Comparison of ENCODE assay signal across 11 cellular contexts in genomic region chr3:27535809-27536392, GRCh38. TPM values are rescaled to one million over a fixed set of nuclear protein-coding genes. Genes with fewer than 3 reads are reported as not detected.
DNase-seq lines count a peak whose midpoint lies in the region; ATAC-seq, FAIRE-seq and TF ChIP-seq lines count a peak whose summit lies in the region.
"Had no signal": no experiment of that assay in that cellular context is flagged by ENCODE, and none has a peak within 500 bp of the region (broad histone marks: within the 10 kb centered on the region; RNA-seq: fewer than 3 reads in every experiment).

No MANE protein-coding gene starts in this region.

- peak; percentile 38 for FAIRE-seq in H54 (lab: Jason Lieb, UNC)
- FAIRE-seq: GM18507 had no signal

- in situ Hi-C loops in SK-MEL-5 (cut with HindIII; ENCODE audit: low pct_unique_long_range_greater_than_20kb, low sequenced_read_pairs), result no loop called here

- H3K36me3 Mint-ChIP-seq in stimulated activated effector memory CD8-positive, alpha-beta T cell treated with anti-CD3 and anti-CD28 coated beads, Interleukin-12 subunit alpha, Interleukin-12 subunit beta, amount 100 ng/mL, for 72 hours, result peaks cover 13% of the 10 kb centered on the region
- H3K36me3 Mint-ChIP-seq in mesothelial cell of epicardium, result no peaks in the 10 kb centered on the region

- peak overlapping the region; percentile 96 for H3K27ac Mint-ChIP-seq in stimulated activated effector memory CD8-positive, alpha-beta T cell treated with anti-CD3 and anti-CD28 coated beads, Interleukin-12 subunit alpha, Interleukin-12 subunit beta, amount 100 ng/mL, for 72 hours
- H3K27ac Mint-ChIP-seq in mesothelial cell of epicardium, result no peak overlapping the region

- H3K27me3 Mint-ChIP-seq in mesothelial cell of epicardium (ENCODE audit: low read depth), result no peaks in the 10 kb centered on the region

- H3K4me3 Mint-ChIP-seq in stimulated activated effector memory CD8-positive, alpha-beta T cell treated with anti-CD3 and anti-CD28 coated beads, Interleukin-12 subunit alpha, Interleukin-12 subunit beta, amount 100 ng/mL, for 72 hours, result no peak overlapping the region
- H3K4me3 Mint-ChIP-seq in mesothelial cell of epicardium, result no peak overlapping the region

- DNase-seq in H54 (ENCODE audit: insufficient read length, low spot score), result no peak
- DNase-seq in SK-MEL-5 (ENCODE audit: low read depth, low spot score), result peak; percentile 25
- peak; percentile 12 for DNase-seq in fibroblast of gingiva (ENCODE audit: low read depth)
- DNase-seq in stimulated activated effector memory CD8-positive, alpha-beta T cell treated with anti-CD3 and anti-CD28 coated beads, Interleukin-12 subunit alpha, Interleukin-12 subunit beta, amount 100 ng/mL, for 72 hours (ENCODE audit: low spot score in 2 of 2), result no peak
- DNase-seq in NCI-H524 (lab: John Stamatoyannopoulos, UW), result no peak
- no peak for DNase-seq in NCI-H748 treated with DMSO at 0.1 percent for 48 hours (lab: John Stamatoyannopoulos, UW)
- DNase-seq in mesothelial cell of epicardium (ENCODE audit: low spot score in 2 of 2, unreplicated experiment in 2 of 2), result no peak
- DNase-seq: colonic mucosa had no signal

- TF ChIP-seq CTCF in mesothelial cell of epicardium (IDR thresholded peaks at IDR 0.05; ENCODE audit: unreplicated experiment), result no peak

- ATAC-seq in stimulated activated effector memory CD8-positive, alpha-beta T cell treated with anti-CD3 and anti-CD28 coated beads, Interleukin-12 subunit alpha, Interleukin-12 subunit beta, amount 100 ng/mL, for 72 hours, result no peak
- ATAC-seq in GM21737 (IDR thresholded peaks at IDR 0.05; ENCODE audit: unreplicated experiment), result no peak

- H3K9me3 Mint-ChIP-seq in stimulated activated effector memory CD8-positive, alpha-beta T cell treated with anti-CD3 and anti-CD28 coated beads, Interleukin-12 subunit alpha, Interleukin-12 subunit beta, amount 100 ng/mL, for 72 hours, result no peaks in the 10 kb centered on the region
- no peaks in the 10 kb centered on the region for H3K9me3 Mint-ChIP-seq in mesothelial cell of epicardium
- H3K9me3 Mint-ChIP-seq: activated T-helper 2 cell treated with anti-CD3 and anti-CD28 coated beads, Interferon-gamma antibody, Interleukin-2, Interleukin-4, amounts not matched to agents 10 μg/mL and 5 μg/mL and 100 μg/mL, durations not matched to agents 14 hours and 24 hours and 36 hours had no signal

- no peak for TF ChIP-seq POLR2A in H54 (IDR thresholded peaks at IDR 0.05; ENCODE audit: low read depth, low read length)

- peaks cover 27% of the 10 kb centered on the region for H3K4me1 Mint-ChIP-seq in stimulated activated effector memory CD8-positive, alpha-beta T cell treated with anti-CD3 and anti-CD28 coated beads, Interleukin-12 subunit alpha, Interleukin-12 subunit beta, amount 100 ng/mL, for 72 hours
- H3K4me1 Mint-ChIP-seq in mesothelial cell of epicardium, result peaks cover 27% of the 10 kb centered on the region

RNA-seq across cellular contexts. Expression of gene SLC4A7, which starts 51.7 kb away (rescaled TPM):
- 34.3 and 35.8 TPM in 2 replicates for total RNA-seq in SK-MEL-5 (2014; rRNA removed; shearing (Covaris generic))
- polyA plus RNA-seq in SK-MEL-5 (2015; cell fraction: cytosol; rRNA removed), result 21.3 and 31.4 TPM in 2 replicates
- polyA plus RNA-seq in SK-MEL-5 (2015; cell fraction: nucleus; rRNA removed), result 87.8 and 103 TPM in 2 replicates
- 43.3 to 48.2 TPM (median 46.3 TPM) in 3 replicates for total RNA-seq in mesothelial cell of epicardium

Comparison
In these comparisons a context has a peak if more than half of its experiments do, and no peak if none do; other contexts are left out.
1. DNase-seq: peak in SK-MEL-5 (single experiment) and fibroblast of gingiva (single experiment); none in H54 (single experiment), stimulated activated effector memory CD8-positive, alpha-beta T cell treated with anti-CD3 and anti-CD28 coated beads, Interleukin-12 subunit alpha, Interleukin-12 subunit beta, amount 100 ng/mL, for 72 hours (0 of 2), NCI-H524 (0 of 2), NCI-H748 treated with DMSO at 0.1 percent for 48 hours (single experiment) and mesothelial cell of epicardium (0 of 2).